In genomic region chr1:148529101-148529567, GRCh38 we compare ENCODE assay signal across 8 cellular contexts. TPM values are rescaled to one million over a fixed set of nuclear protein-coding genes. Genes with fewer than 3 reads are reported as not detected.
DNase-seq lines count a peak whose midpoint lies in the region; TF ChIP-seq lines count a peak whose summit lies in the region.
"Not testable (repeated sequence)": the region's sequence is repeated elsewhere in the genome, so short reads cannot be mapped to it uniquely, and the experiment has no call there.

No MANE protein-coding gene starts in this region.

- H3K4me3 ChIP-seq in HEK293 (ENCODE audit: low read depth, low read length); NT2/D1 (ENCODE audit: insufficient read length, low read depth): not testable (repeated sequence)
- peak overlapping the region in 1 of 4 donors; percentile 34 for H3K4me3 ChIP-seq in adrenal gland
- H3K4me3 ChIP-seq in fibroblast of pulmonary artery (replicated peaks; ENCODE audit: low read depth, low read length) = peak overlapping the region; percentile 24

- intact Hi-C loops in adrenal gland (cut with DNase I) = not testable (repeated sequence)

- H3K4me3 Mint-ChIP-seq in activated CD4-positive, alpha-beta T cell treated with anti-CD3 and anti-CD28 coated beads, Interleukin-2, amount 10 ng/mL, durations not matched to agents 7 days and 5 days = peak overlapping the region; percentile 70

- POLR2A ChIA-PET in HEK293 (lab: Yijun Ruan, JAX) = interaction anchor here (0.6 kb wide), 1 partner anchor 195 kb away, joined by 3 read pairs; no protein-coding TSS in a partner anchor
- POLR2A ChIA-PET in activated CD4-positive, alpha-beta T cell treated with anti-CD3 and anti-CD28 coated beads, Interleukin-2, amount 10 ng/mL, durations not matched to agents 7 days and 5 days (lab: Charles Lee) = not testable (repeated sequence)

- H3K9me3 Mint-ChIP-seq in activated CD4-positive, alpha-beta T cell treated with anti-CD3 and anti-CD28 coated beads, Interleukin-2, amount 10 ng/mL, durations not matched to agents 7 days and 5 days = not testable (repeated sequence)

- not testable (repeated sequence) for H3K9ac ChIP-seq in NT2/D1 (ENCODE audit: insufficient read length, low read depth)

- CTCF ChIA-PET in HEK293 (lab: Yijun Ruan, JAX); activated CD4-positive, alpha-beta T cell treated with anti-CD3 and anti-CD28 coated beads, Interleukin-2, amount 10 ng/mL, durations not matched to agents 7 days and 5 days (lab: Charles Lee): not testable (repeated sequence)

- not testable (repeated sequence) for H3K4me1 ChIP-seq in HEK293 (ENCODE audit: control insufficient read depth, insufficient read depth, low read length); NT2/D1 (ENCODE audit: insufficient read depth, insufficient read length); adrenal gland (replicated peaks in 1 of 2)

- peak; percentile 88 for DNase-seq in A172 (ENCODE audit: low spot score)
- DNase-seq in NT2/D1 (ENCODE audit: low read depth, low spot score) = peak; percentile 52
- peak; percentile 50 for DNase-seq in activated CD4-positive, alpha-beta T cell treated with anti-CD3 and anti-CD28 coated beads, Interleukin-2, amount 10 ng/mL, durations not matched to agents 7 days and 5 days
- DNase-seq in adrenal gland = peak; percentile 21 to 64 (median 45)
- DNase-seq in fibroblast of pulmonary artery (ENCODE audit: low read depth) = peak; percentile 47
- DNase-seq in midbrain (lab: John Stamatoyannopoulos, UW) = peak; percentile 17
- DNase-seq in stimulated activated CD4-positive, alpha-beta T cell treated with anti-CD3 and anti-CD28 coated beads, Interleukin-1b, Interleukin-23, amount 100 ng/mL, for 48 hours = peak; percentile 74

- TF ChIP-seq POLR2A in adrenal gland (IDR thresholded peaks at IDR 0.05) = not testable (repeated sequence)

- H3K27ac Mint-ChIP-seq in activated CD4-positive, alpha-beta T cell treated with anti-CD3 and anti-CD28 coated beads, Interleukin-2, amount 10 ng/mL, durations not matched to agents 7 days and 5 days = peak overlapping the region; percentile 78

- H3K27me3 ChIP-seq in NT2/D1 (ENCODE audit: insufficient read depth, insufficient read length); adrenal gland: not testable (repeated sequence)

- H3K36me3 ChIP-seq in HEK293 (ENCODE audit: control insufficient read depth in 2 of 2, insufficient read depth in 1 of 2, low read length in 2 of 2); NT2/D1 (ENCODE audit: insufficient read depth, insufficient read length, low read length); adrenal gland (replicated peaks in 1 of 2): not testable (repeated sequence)

- not testable (repeated sequence) for H3K36me3 Mint-ChIP-seq in activated CD4-positive, alpha-beta T cell treated with anti-CD3 and anti-CD28 coated beads, Interleukin-2, amount 10 ng/mL, durations not matched to agents 7 days and 5 days (ENCODE audit: low read depth)

- H3K27ac ChIP-seq in HEK293 (ENCODE audit: extremely low read depth, low read depth, low read length); adrenal gland: not testable (repeated sequence)

- not testable (repeated sequence) for H3K4me1 Mint-ChIP-seq in activated CD4-positive, alpha-beta T cell treated with anti-CD3 and anti-CD28 coated beads, Interleukin-2, amount 10 ng/mL, durations not matched to agents 7 days and 5 days

- not testable (repeated sequence) for H3K9me3 ChIP-seq in HEK293 (ENCODE audit: control insufficient read depth, insufficient read depth, low read depth, low read length); NT2/D1 (ENCODE audit: insufficient read depth, low read length); adrenal gland (replicated peaks in 1 of 3)

- 1 to 6% (median 2%) methylated on average over 8 to 19 of the region's 25 CpGs for WGBS in adrenal gland, 4 donors

- not testable (repeated sequence) for TF ChIP-seq CTCF in HEK293 (tag by site-specific recombination; IDR thresholded peaks at IDR 0.05); adrenal gland (IDR thresholded peaks at IDR 0.05); fibroblast of pulmonary artery (IDR thresholded peaks at IDR 0.05; ENCODE audit: low read length, missing control alignments)

- H3K27me3 Mint-ChIP-seq in activated CD4-positive, alpha-beta T cell treated with anti-CD3 and anti-CD28 coated beads, Interleukin-2, amount 10 ng/mL, durations not matched to agents 7 days and 5 days = not testable (repeated sequence)

TF ChIP-seq in HEK293, 187 proteins besides CTCF, POLR2A, EP300 and RAD21 (continues in another document):
- TF ChIP-seq IKZF3 (tag by site-specific recombination; IDR thresholded peaks at IDR 0.05) (peak; percentile 82), SP2 (tag by site-specific recombination; IDR thresholded peaks at IDR 0.05) (0 out of 2 replicates have a peak, but pooled peaks have one; percentile 29), ZNF24 (tag by site-specific recombination; IDR thresholded peaks at IDR 0.05) (peak; percentile 75; the same call in 1 of the 2 replicates), ZNF629 (tag by site-specific recombination; IDR thresholded peaks at IDR 0.05) (peak; percentile 72), ZNF558 (tag by site-specific recombination; IDR thresholded peaks at IDR 0.05) (peak; percentile 39; the same call in 1 of the 2 replicates), ZBTB17 (tag by site-specific recombination; IDR thresholded peaks at IDR 0.05) (peak; percentile 90), ZNF580 (tag by site-specific recombination; IDR thresholded peaks at IDR 0.05) (peak; percentile 53; the same call in 1 of the 2 replicates), KLF17 (tag by site-specific recombination; IDR thresholded peaks at IDR 0.05) (peak; percentile 75; the same call in 1 of the 2 replicates), ZNF341 (tag by site-specific recombination; IDR thresholded peaks at IDR 0.05; ENCODE audit: low read depth) (peak; percentile 64), ZNF843 (tag by site-specific recombination; IDR thresholded peaks at IDR 0.05) (0 out of 2 replicates have a peak, but pooled peaks have one; percentile 15), ZSCAN30 (tag by site-specific recombination; IDR thresholded peaks at IDR 0.05) (peak; percentile 71), ZBTB11 (tag by site-specific recombination; conservative IDR thresholded peaks at IDR 0.05; ENCODE audit: low read depth) (peak; percentile 52), ZNF391 (tag by site-specific recombination; IDR thresholded peaks at IDR 0.05; ENCODE audit: borderline replicate concordance, low read depth) (peak; percentile 86; the same call in 1 of the 2 replicates), GLIS1 (tag by site-specific recombination; IDR thresholded peaks at IDR 0.05) (peak; percentile 52; the same call in 1 of the 2 replicates), ZNF600 (tag by site-specific recombination; IDR thresholded peaks at IDR 0.05) (0 out of 2 replicates have a peak, but pooled peaks have one; percentile 41), ZXDB (tag by site-specific recombination; IDR thresholded peaks at IDR 0.05) (peak; percentile 66), ZNF2 (tag by site-specific recombination; IDR thresholded peaks at IDR 0.05) (peak; percentile 86; the same call in 1 of the 2 replicates), ZSCAN23 (tag by site-specific recombination; IDR thresholded peaks at IDR 0.05) (0 out of 2 replicates have a peak, but pooled peaks have one; percentile 37), ZNF660 (tag by site-specific recombination; IDR thresholded peaks at IDR 0.05) (peak; percentile 92)

RNA-seq across cellular contexts. Expression of gene PPIAL4G, which starts 46.0 kb away (rescaled TPM):
- not detected in 2 replicates for total RNA-seq in A172 (2014; rRNA removed; shearing (Covaris generic))
- total RNA-seq in activated CD4-positive, alpha-beta T cell treated with anti-CD3 and anti-CD28 coated beads, Interleukin-2, amount 10 ng/mL, durations not matched to agents 7 days and 5 days = 1 to 10 TPM in 1 of 2 experiments, under 1 TPM in 1; 0.84 to 1.1 TPM
- not detected for total RNA-seq in adrenal gland
- polyA plus RNA-seq in adrenal gland = under 1 TPM in 1 of 3 donors, not detected in 2; under 0.01 TPM

Comparison
In these comparisons a context has a peak if more than half of its experiments do, and no peak if none do; other contexts are left out.
1. DNase-seq: peak in every context shown above with its lines; median percentile 88 in A172; 74 in stimulated activated CD4-positive, alpha-beta T cell treated with anti-CD3 and anti-CD28 coated beads, Interleukin-1b, Interleukin-23, amount 100 ng/mL, for 48 hours; 52 in NT2/D1; 50 in activated CD4-positive, alpha-beta T cell treated with anti-CD3 and anti-CD28 coated beads, Interleukin-2, amount 10 ng/mL, durations not matched to agents 7 days and 5 days; 47 in fibroblast of pulmonary artery; 45 in adrenal gland; 17 in midbrain.